ENCODE assay signal across 1 cellular context in the genomic region with DNA sequence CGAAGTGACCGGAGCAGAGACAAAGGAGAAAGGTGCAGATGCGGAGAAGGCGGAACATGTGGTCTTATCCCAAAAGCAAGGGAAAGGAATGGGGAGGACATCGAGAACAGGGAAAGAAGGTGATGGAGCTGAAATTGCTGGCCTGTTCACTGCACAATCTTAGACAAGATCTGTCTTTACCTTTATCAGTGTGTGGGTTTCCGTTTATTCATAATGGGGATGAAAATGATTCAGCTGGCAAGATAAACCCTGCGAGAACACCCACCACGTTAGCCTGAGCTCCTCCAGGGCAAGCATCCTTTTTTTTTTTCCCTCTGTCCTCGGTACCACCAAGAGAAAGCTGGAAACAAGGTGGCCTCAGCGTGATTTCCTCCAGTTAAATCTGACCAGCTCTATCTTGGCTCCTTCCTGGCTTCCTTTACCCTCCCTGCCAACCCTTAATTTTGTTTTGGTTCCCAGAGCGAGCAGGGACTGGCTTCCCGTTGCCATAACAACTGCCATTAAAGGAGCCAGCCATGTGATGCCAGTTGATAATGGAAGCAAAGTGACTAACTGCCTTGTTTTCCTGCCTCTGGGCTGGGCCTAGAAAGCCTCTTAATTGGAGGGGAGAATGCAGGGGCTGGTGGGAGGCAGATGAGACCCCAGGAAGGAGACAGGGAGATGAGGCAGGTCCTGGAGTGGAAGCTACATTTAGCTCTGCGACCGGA.
TF ChIP-seq lines count a peak whose summit lies in the region.

No MANE protein-coding gene starts in this region.

TF ChIP-seq in HEK293, 187 proteins besides CTCF, POLR2A, EP300 and RAD21 (continued from another document):
- TF ChIP-seq, protein P1, sequence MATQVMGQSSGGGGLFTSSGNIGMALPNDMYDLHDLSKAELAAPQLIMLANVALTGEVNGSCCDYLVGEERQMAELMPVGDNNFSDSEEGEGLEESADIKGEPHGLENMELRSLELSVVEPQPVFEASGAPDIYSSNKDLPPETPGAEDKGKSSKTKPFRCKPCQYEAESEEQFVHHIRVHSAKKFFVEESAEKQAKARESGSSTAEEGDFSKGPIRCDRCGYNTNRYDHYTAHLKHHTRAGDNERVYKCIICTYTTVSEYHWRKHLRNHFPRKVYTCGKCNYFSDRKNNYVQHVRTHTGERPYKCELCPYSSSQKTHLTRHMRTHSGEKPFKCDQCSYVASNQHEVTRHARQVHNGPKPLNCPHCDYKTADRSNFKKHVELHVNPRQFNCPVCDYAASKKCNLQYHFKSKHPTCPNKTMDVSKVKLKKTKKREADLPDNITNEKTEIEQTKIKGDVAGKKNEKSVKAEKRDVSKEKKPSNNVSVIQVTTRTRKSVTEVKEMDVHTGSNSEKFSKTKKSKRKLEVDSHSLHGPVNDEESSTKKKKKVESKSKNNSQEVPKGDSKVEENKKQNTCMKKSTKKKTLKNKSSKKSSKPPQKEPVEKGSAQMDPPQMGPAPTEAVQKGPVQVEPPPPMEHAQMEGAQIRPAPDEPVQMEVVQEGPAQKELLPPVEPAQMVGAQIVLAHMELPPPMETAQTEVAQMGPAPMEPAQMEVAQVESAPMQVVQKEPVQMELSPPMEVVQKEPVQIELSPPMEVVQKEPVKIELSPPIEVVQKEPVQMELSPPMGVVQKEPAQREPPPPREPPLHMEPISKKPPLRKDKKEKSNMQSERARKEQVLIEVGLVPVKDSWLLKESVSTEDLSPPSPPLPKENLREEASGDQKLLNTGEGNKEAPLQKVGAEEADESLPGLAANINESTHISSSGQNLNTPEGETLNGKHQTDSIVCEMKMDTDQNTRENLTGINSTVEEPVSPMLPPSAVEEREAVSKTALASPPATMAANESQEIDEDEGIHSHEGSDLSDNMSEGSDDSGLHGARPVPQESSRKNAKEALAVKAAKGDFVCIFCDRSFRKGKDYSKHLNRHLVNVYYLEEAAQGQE (tag by site-specific recombination; IDR thresholded peaks at IDR 0.05): 0 out of 2 replicates have a peak, but pooled peaks have one; percentile 17
- TF ChIP-seq ZNF660 (tag by site-specific recombination; IDR thresholded peaks at IDR 0.05) (no peak), GLI4 (tag by site-specific recombination; IDR thresholded peaks at IDR 0.05) (no peak), ZSCAN18 (tag by site-specific recombination; IDR thresholded peaks at IDR 0.05) (no peak), EGR2 (tag by site-specific recombination; IDR thresholded peaks at IDR 0.05; ENCODE audit: low read depth) (no peak), IKZF3 (tag by site-specific recombination; IDR thresholded peaks at IDR 0.05) (no peak), ZNF514 (tag by site-specific recombination; IDR thresholded peaks at IDR 0.05) (no peak), ZBTB17 (tag by site-specific recombination; IDR thresholded peaks at IDR 0.05) (peak; percentile 57; the same call in 1 of the 2 replicates), ZNF473 (tag by site-specific recombination; IDR thresholded peaks at IDR 0.05) (no peak), KLF1 (tag by site-specific recombination; IDR thresholded peaks at IDR 0.05) (no peak), TRIM28 (IDR thresholded peaks at IDR 0.05; ENCODE audit: borderline replicate concordance, low read length) (no peak), ZNF449 (tag by site-specific recombination; IDR thresholded peaks at IDR 0.05) (no peak), ZFP69B (tag by site-specific recombination; IDR thresholded peaks at IDR 0.05) (no peak), ZXDB (tag by site-specific recombination; IDR thresholded peaks at IDR 0.05) (no peak), OSR2 (tag by site-specific recombination; IDR thresholded peaks at IDR 0.05) (no peak), OVOL3 (tag by site-specific recombination; IDR thresholded peaks at IDR 0.05) (no peak), ZBTB26 (tag by site-specific recombination; optimal IDR thresholded peaks at IDR 0.05) (no peak), ZNF561 (tag by site-specific recombination; IDR thresholded peaks at IDR 0.05; ENCODE audit: borderline replicate concordance) (no peak), ZNF114 (tag by site-specific recombination; IDR thresholded peaks at IDR 0.05) (no peak), PRDM10 (tag by site-specific recombination; IDR thresholded peaks at IDR 0.05) (0 out of 2 replicates have a peak, but pooled peaks have one; percentile 22), ZBTB48 (tag by site-specific recombination; IDR thresholded peaks at IDR 0.05) (no peak), PRDM4 (tag by site-specific recombination; IDR thresholded peaks at IDR 0.05) (no peak), ZNF548 (tag by site-specific recombination; IDR thresholded peaks at IDR 0.05) (no peak)
- TF ChIP-seq, protein P2, sequence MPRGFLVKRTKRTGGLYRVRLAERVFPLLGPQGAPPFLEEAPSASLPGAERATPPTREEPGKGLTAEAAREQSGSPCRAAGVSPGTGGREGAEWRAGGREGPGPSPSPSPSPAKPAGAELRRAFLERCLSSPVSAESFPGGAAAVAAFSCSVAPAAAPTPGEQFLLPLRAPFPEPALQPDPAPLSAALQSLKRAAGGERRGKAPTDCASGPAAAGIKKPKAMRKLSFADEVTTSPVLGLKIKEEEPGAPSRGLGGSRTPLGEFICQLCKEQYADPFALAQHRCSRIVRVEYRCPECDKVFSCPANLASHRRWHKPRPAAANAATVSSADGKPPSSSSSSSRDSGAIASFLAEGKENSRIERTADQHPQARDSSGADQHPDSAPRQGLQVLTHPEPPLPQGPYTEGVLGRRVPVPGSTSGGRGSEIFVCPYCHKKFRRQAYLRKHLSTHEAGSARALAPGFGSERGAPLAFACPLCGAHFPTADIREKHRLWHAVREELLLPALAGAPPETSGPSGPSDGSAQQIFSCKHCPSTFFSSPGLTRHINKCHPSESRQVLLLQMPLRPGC (tag by site-specific recombination; IDR thresholded peaks at IDR 0.05): no peak
- TF ChIP-seq, protein P3, sequence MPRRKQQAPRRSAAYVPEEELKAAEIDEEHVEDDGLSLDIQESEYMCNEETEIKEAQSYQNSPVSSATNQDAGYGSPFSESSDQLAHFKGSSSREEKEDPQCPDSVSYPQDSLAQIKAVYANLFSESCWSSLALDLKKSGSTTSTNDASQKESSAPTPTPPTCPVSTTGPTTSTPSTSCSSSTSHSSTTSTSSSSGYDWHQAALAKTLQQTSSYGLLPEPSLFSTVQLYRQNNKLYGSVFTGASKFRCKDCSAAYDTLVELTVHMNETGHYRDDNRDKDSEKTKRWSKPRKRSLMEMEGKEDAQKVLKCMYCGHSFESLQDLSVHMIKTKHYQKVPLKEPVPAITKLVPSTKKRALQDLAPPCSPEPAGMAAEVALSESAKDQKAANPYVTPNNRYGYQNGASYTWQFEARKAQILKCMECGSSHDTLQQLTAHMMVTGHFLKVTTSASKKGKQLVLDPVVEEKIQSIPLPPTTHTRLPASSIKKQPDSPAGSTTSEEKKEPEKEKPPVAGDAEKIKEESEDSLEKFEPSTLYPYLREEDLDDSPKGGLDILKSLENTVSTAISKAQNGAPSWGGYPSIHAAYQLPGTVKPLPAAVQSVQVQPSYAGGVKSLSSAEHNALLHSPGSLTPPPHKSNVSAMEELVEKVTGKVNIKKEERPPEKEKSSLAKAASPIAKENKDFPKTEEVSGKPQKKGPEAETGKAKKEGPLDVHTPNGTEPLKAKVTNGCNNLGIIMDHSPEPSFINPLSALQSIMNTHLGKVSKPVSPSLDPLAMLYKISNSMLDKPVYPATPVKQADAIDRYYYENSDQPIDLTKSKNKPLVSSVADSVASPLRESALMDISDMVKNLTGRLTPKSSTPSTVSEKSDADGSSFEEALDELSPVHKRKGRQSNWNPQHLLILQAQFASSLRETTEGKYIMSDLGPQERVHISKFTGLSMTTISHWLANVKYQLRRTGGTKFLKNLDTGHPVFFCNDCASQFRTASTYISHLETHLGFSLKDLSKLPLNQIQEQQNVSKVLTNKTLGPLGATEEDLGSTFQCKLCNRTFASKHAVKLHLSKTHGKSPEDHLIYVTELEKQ (tag by site-specific recombination; IDR thresholded peaks at IDR 0.05; ENCODE audit: borderline replicate concordance): no peak
